ENCODE assay signal across 32 cellular contexts in the genomic region with DNA sequence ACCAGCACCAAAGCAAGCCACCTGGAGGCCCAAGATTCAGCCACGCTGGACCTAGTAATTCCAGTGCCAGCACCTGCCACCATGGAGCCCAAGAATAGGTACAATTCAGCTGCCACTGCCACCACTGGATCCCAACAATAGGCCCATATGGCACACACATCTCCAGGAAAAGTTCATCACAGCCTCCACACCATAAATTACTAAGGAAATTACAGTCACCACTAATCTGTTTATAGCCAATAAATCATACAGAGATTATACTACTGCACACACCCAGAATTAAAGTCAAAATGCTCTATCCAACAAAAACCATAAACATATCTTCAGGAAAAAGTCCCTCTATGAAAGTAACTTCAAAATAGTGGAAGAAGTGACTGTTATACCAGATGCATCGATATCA.
"Had no signal": no experiment of that assay in that cellular context is flagged by ENCODE, and none has a peak within 500 bp of the region (broad histone marks: within the 10 kb centered on the region; RNA-seq: fewer than 3 reads in every experiment).

No MANE protein-coding gene starts in this region.

- H3K4me1 ChIP-seq: adrenal gland, ascending aorta, body of pancreas, breast epithelium had no signal

- H3K36me3 ChIP-seq: adrenal gland, ascending aorta, brain microvascular endothelial cell, breast epithelium, cardiac muscle cell had no signal

- H3K4me3 ChIP-seq: adrenal gland, ascending aorta, body of pancreas, breast epithelium, cardiac muscle cell had no signal

- ATAC-seq: activated naive CD4-positive, alpha-beta T cell treated with anti-CD3 and anti-CD28 coated beads, Interleukin-2, amount 50 U/mL, for 72 hours; activated naive CD8-positive, alpha-beta T cell treated with anti-CD3 and anti-CD28 coated beads, Interleukin-2, amount 50 U/mL, for 24 hours; activated T-cell treated with anti-CD3 and anti-CD28 coated beads, Interleukin-2, amount 50 U/mL, for 4 hours; activated T-cell treated with anti-CD3 and anti-CD28 coated beads, Interleukin-2, amount 50 U/mL, for 72 hours; activated T-helper 17 cell treated with anti-CD3 and anti-CD28 coated beads, Interleukin-2, amount 50 U/mL, for 72 hours; body of pancreas had no signal

- H3K27me3 ChIP-seq: adrenal gland, ascending aorta, body of pancreas, brain microvascular endothelial cell, breast epithelium, cardiac muscle cell had no signal

- DNase-seq: activated effector memory CD4-positive, alpha-beta T cell treated with anti-CD3 and anti-CD28 coated beads, Interleukin-2, amount 50 U/mL, for 16 hours; activated effector memory CD4-positive, alpha-beta T cell treated with Interleukin-2 at 50 U/mL for 16 hours; activated gamma-delta T cell; activated gamma-delta T cell treated with Interleukin-2 at 50 U/mL for 16 hours; activated naive CD4-positive, alpha-beta T cell; activated naive CD4-positive, alpha-beta T cell treated with anti-CD3 and anti-CD28 coated beads for 36 hours; activated naive CD4-positive, alpha-beta T cell treated with anti-CD3 and anti-CD28 coated beads, Interleukin-2, amount 10 ng/mL, durations not matched to agents 7 days and 5 days; activated naive CD4-positive, alpha-beta T cell treated with anti-CD3 and anti-CD28 coated beads, Interleukin-2, amount 50 U/mL, for 16 hours; activated naive CD4-positive, alpha-beta T cell treated with Interleukin-2 at 50 U/mL for 16 hours; activated naive CD8-positive, alpha-beta T cell treated with anti-CD3 and anti-CD28 coated beads for 36 hours; activated naive CD8-positive, alpha-beta T cell treated with anti-CD3 and anti-CD28 coated beads, Interleukin-2, amount 10 ng/mL, durations not matched to agents 7 days and 5 days; activated naive CD8-positive, alpha-beta T cell treated with anti-CD3 and anti-CD28 coated beads, Interleukin-2, amount 50 U/mL, for 24 hours; activated T-cell treated with anti-CD3 and anti-CD28 coated beads for 4 hours; activated T-cell treated with anti-CD3 and anti-CD28 coated beads, Interleukin-2, amount 50 U/mL, for 1 hour; activated T-cell treated with anti-CD3 and anti-CD28 coated beads, Interleukin-2, amount 50 U/mL, for 24 hours; activated T-cell treated with anti-CD3 and anti-CD28 coated beads, Interleukin-2, amount 50 U/mL, for 4 hours; activated T-cell treated with anti-CD3 and anti-CD28 coated beads, Interleukin-2, amount 50 U/mL, for 48 hours; activated T-cell treated with anti-CD3 and anti-CD28 coated beads, Interleukin-2, amount 50 U/mL, for 72 hours; adrenal gland; amniotic stem cell; amygdala; anterior cingulate cortex; aorta; body of pancreas; brain microvascular endothelial cell; caudate nucleus; central memory CD4-positive, alpha-beta T cell had no signal

- H3K27ac ChIP-seq: adrenal gland, ascending aorta, body of pancreas, brain microvascular endothelial cell, breast epithelium, cardiac muscle cell had no signal
